ENCODE assay signal across 1 cellular context in genomic region chr1:170586321-170586855, GRCh38.
TF ChIP-seq lines count a peak whose summit lies in the region.

No MANE protein-coding gene starts in this region.

TF ChIP-seq in GM12878, 131 proteins besides CTCF, POLR2A, EP300 and RAD21:
- TF ChIP-seq PKNOX1 (IDR thresholded peaks at IDR 0.05) (peak; percentile 43), FOXK2 (IDR thresholded peaks at IDR 0.05) (no peak), ZNF687 (IDR thresholded peaks at IDR 0.05) (0 out of 2 replicates have a peak, but pooled peaks have one; percentile 7), IKZF2 (IDR thresholded peaks at IDR 0.05) (0 out of 4 replicates have a peak, but pooled peaks of 1 of the 2 experiments have one; percentile 7), ATF7 (IDR thresholded peaks at IDR 0.05; ENCODE audit: low read depth) (peak; percentile 73)
